Comparison of ENCODE assay signal across 1 cellular context in the genomic region with DNA sequence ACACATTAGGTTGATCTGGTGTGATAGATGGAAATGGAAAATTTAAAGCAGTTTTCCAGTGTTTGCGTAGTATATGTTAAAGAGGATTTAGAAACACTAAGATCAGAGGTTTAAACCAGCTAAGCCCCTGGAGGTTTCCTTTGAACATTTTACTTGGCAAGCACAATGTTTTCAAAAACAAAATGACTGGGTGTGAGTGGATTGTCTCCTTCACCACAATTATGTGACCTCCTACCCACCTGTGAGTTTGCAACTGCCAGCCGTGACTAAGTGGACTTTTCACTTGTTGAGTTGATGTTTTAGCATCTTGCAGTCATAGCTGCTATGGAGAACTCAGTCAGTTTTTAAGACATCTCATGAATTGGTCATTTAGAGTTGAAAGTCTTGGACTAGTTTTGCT.
TF ChIP-seq lines count a peak whose summit lies in the region.

No MANE protein-coding gene starts in this region.

TF ChIP-seq in HCT116, 20 proteins besides CTCF, POLR2A, EP300 and RAD21:
- TF ChIP-seq ELF1 (IDR thresholded peaks at IDR 0.05; ENCODE audit: borderline replicate concordance, low read depth) (no peak), CBX3 (IDR thresholded peaks at IDR 0.05; ENCODE audit: low read depth) (peak; percentile 55), ZFX (IDR thresholded peaks at IDR 0.05) (no peak), EZH2phosphoT487 (IDR thresholded peaks at IDR 0.05; ENCODE audit: borderline replicate concordance) (no peak), CEBPB (IDR thresholded peaks at IDR 0.05; ENCODE audit: low read depth) (peak; percentile 42), YY1 (IDR thresholded peaks at IDR 0.05; ENCODE audit: extremely low read depth, insufficient replicate concordance, low read depth, low read length) (no peak), EGR1 (IDR thresholded peaks at IDR 0.05; ENCODE audit: low read depth) (no peak), SRF (IDR thresholded peaks at IDR 0.05; ENCODE audit: low read depth) (no peak), POLR2AphosphoS5 (IDR thresholded peaks at IDR 0.05; ENCODE audit: low read depth, low read length) (no peak), SP1 (IDR thresholded peaks at IDR 0.05; ENCODE audit: low read depth) (peak; percentile 61), ZNF274 (IDR thresholded peaks at IDR 0.05; ENCODE audit: low read depth, low read length) (no peak), JUND (IDR thresholded peaks at IDR 0.05) (peak; percentile 56), FOSL1 (IDR thresholded peaks at IDR 0.05; ENCODE audit: low read depth) (peak; percentile 46; the same call in 1 of the 2 replicates), EZH2 (IDR thresholded peaks at IDR 0.05) (no peak), SIN3A (IDR thresholded peaks at IDR 0.05; ENCODE audit: low read depth) (peak; percentile 47; the same call in 1 of the 2 replicates), TCF7L2 (IDR thresholded peaks at IDR 0.05; ENCODE audit: borderline replicate concordance, extremely low read depth, insufficient read depth, insufficient read length) (no peak)
- TF ChIP-seq, protein P1, sequence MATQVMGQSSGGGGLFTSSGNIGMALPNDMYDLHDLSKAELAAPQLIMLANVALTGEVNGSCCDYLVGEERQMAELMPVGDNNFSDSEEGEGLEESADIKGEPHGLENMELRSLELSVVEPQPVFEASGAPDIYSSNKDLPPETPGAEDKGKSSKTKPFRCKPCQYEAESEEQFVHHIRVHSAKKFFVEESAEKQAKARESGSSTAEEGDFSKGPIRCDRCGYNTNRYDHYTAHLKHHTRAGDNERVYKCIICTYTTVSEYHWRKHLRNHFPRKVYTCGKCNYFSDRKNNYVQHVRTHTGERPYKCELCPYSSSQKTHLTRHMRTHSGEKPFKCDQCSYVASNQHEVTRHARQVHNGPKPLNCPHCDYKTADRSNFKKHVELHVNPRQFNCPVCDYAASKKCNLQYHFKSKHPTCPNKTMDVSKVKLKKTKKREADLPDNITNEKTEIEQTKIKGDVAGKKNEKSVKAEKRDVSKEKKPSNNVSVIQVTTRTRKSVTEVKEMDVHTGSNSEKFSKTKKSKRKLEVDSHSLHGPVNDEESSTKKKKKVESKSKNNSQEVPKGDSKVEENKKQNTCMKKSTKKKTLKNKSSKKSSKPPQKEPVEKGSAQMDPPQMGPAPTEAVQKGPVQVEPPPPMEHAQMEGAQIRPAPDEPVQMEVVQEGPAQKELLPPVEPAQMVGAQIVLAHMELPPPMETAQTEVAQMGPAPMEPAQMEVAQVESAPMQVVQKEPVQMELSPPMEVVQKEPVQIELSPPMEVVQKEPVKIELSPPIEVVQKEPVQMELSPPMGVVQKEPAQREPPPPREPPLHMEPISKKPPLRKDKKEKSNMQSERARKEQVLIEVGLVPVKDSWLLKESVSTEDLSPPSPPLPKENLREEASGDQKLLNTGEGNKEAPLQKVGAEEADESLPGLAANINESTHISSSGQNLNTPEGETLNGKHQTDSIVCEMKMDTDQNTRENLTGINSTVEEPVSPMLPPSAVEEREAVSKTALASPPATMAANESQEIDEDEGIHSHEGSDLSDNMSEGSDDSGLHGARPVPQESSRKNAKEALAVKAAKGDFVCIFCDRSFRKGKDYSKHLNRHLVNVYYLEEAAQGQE (IDR thresholded peaks at IDR 0.05; ENCODE audit: low read depth), result no peak
- TF ChIP-seq, protein P2, sequence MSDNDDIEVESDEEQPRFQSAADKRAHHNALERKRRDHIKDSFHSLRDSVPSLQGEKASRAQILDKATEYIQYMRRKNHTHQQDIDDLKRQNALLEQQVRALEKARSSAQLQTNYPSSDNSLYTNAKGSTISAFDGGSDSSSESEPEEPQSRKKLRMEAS (IDR thresholded peaks at IDR 0.05), result 0 out of 2 replicates have a peak, but pooled peaks have one; percentile 18
- TF ChIP-seq, protein P3, sequence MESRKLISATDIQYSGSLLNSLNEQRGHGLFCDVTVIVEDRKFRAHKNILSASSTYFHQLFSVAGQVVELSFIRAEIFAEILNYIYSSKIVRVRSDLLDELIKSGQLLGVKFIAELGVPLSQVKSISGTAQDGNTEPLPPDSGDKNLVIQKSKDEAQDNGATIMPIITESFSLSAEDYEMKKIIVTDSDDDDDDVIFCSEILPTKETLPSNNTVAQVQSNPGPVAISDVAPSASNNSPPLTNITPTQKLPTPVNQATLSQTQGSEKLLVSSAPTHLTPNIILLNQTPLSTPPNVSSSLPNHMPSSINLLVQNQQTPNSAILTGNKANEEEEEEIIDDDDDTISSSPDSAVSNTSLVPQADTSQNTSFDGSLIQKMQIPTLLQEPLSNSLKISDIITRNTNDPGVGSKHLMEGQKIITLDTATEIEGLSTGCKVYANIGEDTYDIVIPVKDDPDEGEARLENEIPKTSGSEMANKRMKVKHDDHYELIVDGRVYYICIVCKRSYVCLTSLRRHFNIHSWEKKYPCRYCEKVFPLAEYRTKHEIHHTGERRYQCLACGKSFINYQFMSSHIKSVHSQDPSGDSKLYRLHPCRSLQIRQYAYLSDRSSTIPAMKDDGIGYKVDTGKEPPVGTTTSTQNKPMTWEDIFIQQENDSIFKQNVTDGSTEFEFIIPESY (IDR thresholded peaks at IDR 0.05; ENCODE audit: extremely low read depth, insufficient replicate concordance, low read length), result no peak
- TF ChIP-seq, protein P4, sequence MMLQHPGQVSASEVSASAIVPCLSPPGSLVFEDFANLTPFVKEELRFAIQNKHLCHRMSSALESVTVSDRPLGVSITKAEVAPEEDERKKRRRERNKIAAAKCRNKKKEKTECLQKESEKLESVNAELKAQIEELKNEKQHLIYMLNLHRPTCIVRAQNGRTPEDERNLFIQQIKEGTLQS (IDR thresholded peaks at IDR 0.05), result 0 out of 2 replicates have a peak, but pooled peaks have one; percentile 9
